ENCODE assay signal across 8 cellular contexts in the genomic region with DNA sequence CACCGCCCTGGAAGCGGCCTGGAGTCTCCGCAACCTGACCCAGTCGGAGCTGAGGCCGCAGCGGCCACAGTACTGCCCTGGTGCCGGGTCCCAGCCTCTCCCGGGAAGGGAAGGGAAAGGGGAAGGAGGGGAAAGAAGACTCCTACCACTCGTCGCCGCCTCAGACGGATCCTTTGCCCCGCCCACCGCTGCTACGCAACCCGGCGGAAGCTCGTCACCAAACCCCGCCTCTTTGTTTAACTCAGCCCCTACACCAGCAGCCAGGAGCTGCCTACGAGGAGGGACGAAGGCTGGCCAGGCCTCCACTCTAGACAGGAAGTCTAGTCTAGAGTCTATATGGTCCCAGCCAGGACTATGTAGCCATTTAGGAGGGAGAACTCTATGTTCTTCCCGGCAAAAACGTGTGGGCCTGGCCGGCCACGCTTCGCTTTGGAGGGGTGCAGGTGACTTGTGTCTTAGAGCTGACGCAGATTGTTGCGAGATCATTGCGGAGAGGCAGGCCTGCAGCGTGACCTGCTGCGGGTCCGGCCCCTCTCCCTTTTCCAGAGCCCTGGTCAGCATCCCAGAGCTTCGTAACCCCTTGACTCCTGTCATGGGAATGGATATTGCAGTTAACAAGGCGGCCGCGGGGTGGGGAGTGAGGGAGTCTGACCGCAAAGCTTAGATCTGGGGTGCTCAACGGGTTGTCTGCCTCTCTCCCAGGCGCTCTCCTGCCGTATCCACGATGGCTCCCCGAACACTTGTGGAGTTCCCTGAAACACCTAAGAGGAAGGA. TPM values are rescaled to one million over a fixed set of nuclear protein-coding genes. Genes with fewer than 3 reads are reported as not detected.
DNase-seq lines count a peak whose midpoint lies in the region; ATAC-seq and TF ChIP-seq lines count a peak whose summit lies in the region.

A gene (minus strand): TSS at position 166 of the 774 bp plus-strand sequence. CDS start 7,875 bp downstream, outside the sequence.

- peaks cover 33% of the 10 kb centered on the region for H3K4me1 Mint-ChIP-seq in activated CD4-positive, alpha-beta memory T cell treated with anti-CD3 and anti-CD28 coated beads for 36 hours (ENCODE audit: low read depth)

- H3K27ac Mint-ChIP-seq in activated CD4-positive, alpha-beta memory T cell treated with anti-CD3 and anti-CD28 coated beads for 36 hours, result peak within 1 kb of the TSS; percentile 96

- peaks cover 0 to 24% (median 7%) of the 10 kb centered on the region in 4 donors for H3K4me1 ChIP-seq in right lobe of liver

- POLR2A ChIA-PET in activated CD4-positive, alpha-beta memory T cell treated with anti-CD3 and anti-CD28 coated beads for 36 hours (lab: Charles Lee), result interaction anchor here (0.8 to 3.0 kb wide), 17 partner anchors 19 to 248 kb away, joined by 3 to 20 read pairs (median 4); a partner anchor contains a TSS

- TF ChIP-seq CTCF in dorsolateral prefrontal cortex (IDR thresholded peaks at IDR 0.05 in 54 of 56, conservative IDR thresholded peaks at IDR 0.05 in 2 of 56; ENCODE audit: low read depth in 1 of 56, partially characterized antibody in 56 of 56) (peak in 44 of 56 donors; percentile 4 to 59 (median 36)), right lobe of liver (IDR thresholded peaks at IDR 0.05) (peak in 2 of 4 donors; percentile 2 to 10)

- H3K27ac ChIP-seq in dorsolateral prefrontal cortex, result peak within 1 kb of the TSS; percentile 80 to 99 (median 97)
- H3K27ac ChIP-seq in right lobe of liver, result peak within 1 kb of the TSS; percentile 91 to 97 (median 91)

- H3K4me3 Mint-ChIP-seq in activated CD4-positive, alpha-beta memory T cell treated with anti-CD3 and anti-CD28 coated beads for 36 hours, result peak within 1 kb of the TSS; percentile 96

- peaks cover 6% of the 10 kb centered on the region for H3K36me3 Mint-ChIP-seq in activated CD4-positive, alpha-beta memory T cell treated with anti-CD3 and anti-CD28 coated beads for 36 hours

- TF ChIP-seq POLR2A in right lobe of liver (IDR thresholded peaks at IDR 0.05), result peak; percentile 96

- ATAC-seq in GM19438 (IDR thresholded peaks at IDR 0.05; ENCODE audit: low read depth, unreplicated experiment) (peak; percentile 73), HG03575 (IDR thresholded peaks at IDR 0.05; ENCODE audit: extremely low read depth, insufficient number of reproducible peaks, low FRiP score, unreplicated experiment) (peak; percentile 58), right lobe of liver (peak; percentile 86 to 93 (median 88))

- intact Hi-C loops in activated CD4-positive, alpha-beta memory T cell treated with anti-CD3 and anti-CD28 coated beads for 36 hours (cut with micrococcal nuclease), result loop anchor here (2.0 to 10.0 kb wide), 6 partner anchors 15 to 405 kb away; a partner anchor contains a TSS
- intact Hi-C loops in dorsolateral prefrontal cortex (cut with DNase I), result loop anchor here (1.0 to 10.0 kb wide), 6 partner anchors 33 to 177 kb away; a partner anchor contains a TSS
- intact Hi-C loops in right lobe of liver (cut with DNase I), result no loop called here

- H3K36me3 ChIP-seq in right lobe of liver, result no peaks in the 10 kb centered on the region

- DNase-seq in CD1c-positive myeloid dendritic cell (ENCODE audit: extremely low spot score) (peak; percentile 97), NCI-H82 treated with DMSO at 0.1 percent for 48 hours (lab: John Stamatoyannopoulos, UW; ENCODE audit: unreplicated experiment) (peak; percentile 93), dorsolateral prefrontal cortex (peak; percentile 96 to 99 (median 98)), right lobe of liver (peak; percentile 96 to 98 (median 98))
- peak; percentile 95 for DNase-seq in activated CD4-positive, alpha-beta memory T cell treated with anti-CD3 and anti-CD28 coated beads for 36 hours
- DNase-seq in stimulated activated CD4-positive, alpha-beta T cell treated with anti-CD3 and anti-CD28 coated beads, Interleukin-4, amount 100 ng/mL, for 4 hours, result peak; percentile 88 to 89

- 0% methylated on average over 17 of the region's 42 CpGs for WGBS in right lobe of liver (ENCODE audit: insufficient coverage, low coverage, low lambda C conversion rate, missing lambda C conversion rate)

- no peaks in the 10 kb centered on the region for H3K27me3 Mint-ChIP-seq in activated CD4-positive, alpha-beta memory T cell treated with anti-CD3 and anti-CD28 coated beads for 36 hours

- CTCF ChIA-PET in activated CD4-positive, alpha-beta memory T cell treated with anti-CD3 and anti-CD28 coated beads for 36 hours (lab: Charles Lee), result interaction anchor here (0.6 to 4.0 kb wide), 25 partner anchors 9 to 1181 kb away, joined by 3 to 50 read pairs (median 4); a partner anchor contains a TSS

- no peaks in the 10 kb centered on the region for H3K9me3 Mint-ChIP-seq in activated CD4-positive, alpha-beta memory T cell treated with anti-CD3 and anti-CD28 coated beads for 36 hours

- H3K4me3 ChIP-seq in dorsolateral prefrontal cortex (peak within 1 kb of the TSS; percentile 59 to 97 (median 84)), right lobe of liver (peak within 1 kb of the TSS; percentile 49 to 78 (median 55))

- no peaks in the 10 kb centered on the region for H3K27me3 ChIP-seq in dorsolateral prefrontal cortex
- no peaks in the 10 kb centered on the region for H3K27me3 ChIP-seq in right lobe of liver

- no peaks in the 10 kb centered on the region for H3K9me3 ChIP-seq in right lobe of liver

RNA-seq across cellular contexts. Expression of the gene that starts here (rescaled TPM):
- 10 to 100 TPM; 28.2 to 31.2 TPM for total RNA-seq in activated CD4-positive, alpha-beta memory T cell treated with anti-CD3 and anti-CD28 coated beads for 36 hours
- total RNA-seq in dorsolateral prefrontal cortex (100 to 1,000 TPM in 18 of 120 experiments, 10 to 100 TPM in 102; 40.1 to 117 (median 86.4) TPM), right lobe of liver (10 to 100 TPM; 10.6 to 23.0 (median 12.3) TPM)

Comparison
In these comparisons a context has a peak if more than half of its experiments do, and no peak if none do; other contexts are left out.
1. Peak in every context shown above with its lines: DNase-seq, ATAC-seq, H3K4me3 ChIP-seq and H3K27ac ChIP-seq.
2. intact Hi-C loops: an anchor here in activated CD4-positive, alpha-beta memory T cell treated with anti-CD3 and anti-CD28 coated beads for 36 hours (2.0 to 10.0 kb wide) and dorsolateral prefrontal cortex (1.0 to 10.0 kb wide); none called in right lobe of liver.